In the genomic region with DNA sequence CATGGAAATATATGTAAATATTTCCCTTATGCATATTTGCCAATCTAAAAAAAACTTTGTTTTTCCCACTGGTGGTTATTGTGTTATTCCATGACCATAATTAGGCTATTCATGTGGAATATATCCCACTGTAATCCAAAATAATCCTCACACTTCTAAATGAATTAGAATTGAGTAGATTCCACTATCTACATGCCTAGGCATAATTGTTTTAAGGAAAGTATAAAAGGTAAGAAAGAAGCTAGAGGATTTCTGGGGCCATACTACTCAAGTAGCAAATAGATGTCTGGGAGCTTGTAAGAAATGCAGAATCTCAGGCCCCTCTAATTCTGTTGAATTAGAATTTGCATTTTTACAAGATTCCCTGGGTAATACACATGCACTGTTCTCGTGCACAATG, we compare ENCODE assay signal across 8 cellular contexts.
"Had no signal": no experiment of that assay in that cellular context is flagged by ENCODE, and none has a peak within 500 bp of the region (broad histone marks: within the 10 kb centered on the region; RNA-seq: fewer than 3 reads in every experiment).

No MANE protein-coding gene starts in this region.

- DNase-seq: GDM1, GF-D8 had no signal

- FAIRE-seq: G401.6, GM12878, GM12891, GM12892, GM18507, GM19239 had no signal

- ATAC-seq: GM12878 had no signal

- H3K4me3 ChIP-seq: GM12878 had no signal
